1 cellular context compared by ENCODE assay signal in genomic region chr18:13446024-13446423, GRCh38.
TF ChIP-seq lines count a peak whose summit lies in the region.

No MANE protein-coding gene starts in this region.

TF ChIP-seq in HepG2, 621 proteins besides CTCF, POLR2A, EP300 and RAD21 (continued from another document and continues in another):
- TF ChIP-seq RFX3 (CRISPR knock-in tag; IDR thresholded peaks at IDR 0.05), result no peak
- TF ChIP-seq ZBTB49 (CRISPR knock-in tag; IDR thresholded peaks at IDR 0.05; ENCODE audit: borderline replicate concordance), result no peak
- no peak for TF ChIP-seq KAT2B (IDR thresholded peaks at IDR 0.05; ENCODE audit: borderline replicate concordance, low read depth, low read length)
- no peak for TF ChIP-seq SOX6 (IDR thresholded peaks at IDR 0.05)
- TF ChIP-seq SOX6 (CRISPR knock-in tag; IDR thresholded peaks at IDR 0.05), result peak; percentile 32; the same call in 1 of the 2 replicates
- TF ChIP-seq ZMYM4 (CRISPR knock-in tag; IDR thresholded peaks at IDR 0.05), result no peak
- TF ChIP-seq ZNF160 (CRISPR knock-in tag; IDR thresholded peaks at IDR 0.05), result no peak
- no peak for TF ChIP-seq ATF2 (CRISPR knock-in tag; IDR thresholded peaks at IDR 0.05)
- TF ChIP-seq TRIM22 (IDR thresholded peaks at IDR 0.05), result no peak
- no peak for TF ChIP-seq TERF1 (CRISPR knock-in tag; IDR thresholded peaks at IDR 0.05)
- 0 out of 2 replicates have a peak, but pooled peaks have one; percentile 29 for TF ChIP-seq ISL2 (CRISPR knock-in tag; IDR thresholded peaks at IDR 0.05)
- no peak for TF ChIP-seq ZNF30 (CRISPR knock-in tag; IDR thresholded peaks at IDR 0.05)
- no peak for TF ChIP-seq ZSCAN22 (CRISPR knock-in tag; IDR thresholded peaks at IDR 0.05)
- no peak for TF ChIP-seq ZNF335 (CRISPR knock-in tag; IDR thresholded peaks at IDR 0.05)
- TF ChIP-seq ZNF383 (CRISPR knock-in tag; IDR thresholded peaks at IDR 0.05; ENCODE audit: borderline replicate concordance), result no peak
- TF ChIP-seq RXRB (CRISPR knock-in tag; IDR thresholded peaks at IDR 0.05; ENCODE audit: borderline replicate concordance), result peak; percentile 20; the same call in 1 of the 2 replicates
- TF ChIP-seq, protein P1, sequence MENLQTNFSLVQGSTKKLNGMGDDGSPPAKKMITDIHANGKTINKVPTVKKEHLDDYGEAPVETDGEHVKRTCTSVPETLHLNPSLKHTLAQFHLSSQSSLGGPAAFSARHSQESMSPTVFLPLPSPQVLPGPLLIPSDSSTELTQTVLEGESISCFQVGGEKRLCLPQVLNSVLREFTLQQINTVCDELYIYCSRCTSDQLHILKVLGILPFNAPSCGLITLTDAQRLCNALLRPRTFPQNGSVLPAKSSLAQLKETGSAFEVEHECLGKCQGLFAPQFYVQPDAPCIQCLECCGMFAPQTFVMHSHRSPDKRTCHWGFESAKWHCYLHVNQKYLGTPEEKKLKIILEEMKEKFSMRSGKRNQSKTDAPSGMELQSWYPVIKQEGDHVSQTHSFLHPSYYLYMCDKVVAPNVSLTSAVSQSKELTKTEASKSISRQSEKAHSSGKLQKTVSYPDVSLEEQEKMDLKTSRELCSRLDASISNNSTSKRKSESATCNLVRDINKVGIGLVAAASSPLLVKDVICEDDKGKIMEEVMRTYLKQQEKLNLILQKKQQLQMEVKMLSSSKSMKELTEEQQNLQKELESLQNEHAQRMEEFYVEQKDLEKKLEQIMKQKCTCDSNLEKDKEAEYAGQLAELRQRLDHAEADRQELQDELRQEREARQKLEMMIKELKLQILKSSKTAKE (CRISPR knock-in tag; IDR thresholded peaks at IDR 0.05; ENCODE audit: borderline replicate concordance), result no peak
- no peak for TF ChIP-seq YY1 (IDR thresholded peaks at IDR 0.05; ENCODE audit: insufficient read depth, insufficient replicate concordance, low read depth, low read length)
- no peak for TF ChIP-seq HMGXB3 (CRISPR knock-in tag; IDR thresholded peaks at IDR 0.05; ENCODE audit: borderline replicate concordance)
- no peak for TF ChIP-seq REXO4 (CRISPR knock-in tag; IDR thresholded peaks at IDR 0.05; ENCODE audit: borderline replicate concordance)
- no peak for TF ChIP-seq NFYB (CRISPR knock-in tag; IDR thresholded peaks at IDR 0.05)
- no peak for TF ChIP-seq RORA (CRISPR knock-in tag; IDR thresholded peaks at IDR 0.05)
- TF ChIP-seq ZNF678 (CRISPR knock-in tag; IDR thresholded peaks at IDR 0.05), result no peak
- no peak for TF ChIP-seq MIER2 (CRISPR knock-in tag; IDR thresholded peaks at IDR 0.05)
- TF ChIP-seq, protein P2, sequence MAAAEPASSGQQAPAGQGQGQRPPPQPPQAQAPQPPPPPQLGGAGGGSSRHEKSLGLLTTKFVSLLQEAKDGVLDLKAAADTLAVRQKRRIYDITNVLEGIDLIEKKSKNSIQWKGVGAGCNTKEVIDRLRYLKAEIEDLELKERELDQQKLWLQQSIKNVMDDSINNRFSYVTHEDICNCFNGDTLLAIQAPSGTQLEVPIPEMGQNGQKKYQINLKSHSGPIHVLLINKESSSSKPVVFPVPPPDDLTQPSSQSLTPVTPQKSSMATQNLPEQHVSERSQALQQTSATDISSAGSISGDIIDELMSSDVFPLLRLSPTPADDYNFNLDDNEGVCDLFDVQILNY (CRISPR knock-in tag; conservative IDR thresholded peaks at IDR 0.05), result no peak
- TF ChIP-seq, protein P3, sequence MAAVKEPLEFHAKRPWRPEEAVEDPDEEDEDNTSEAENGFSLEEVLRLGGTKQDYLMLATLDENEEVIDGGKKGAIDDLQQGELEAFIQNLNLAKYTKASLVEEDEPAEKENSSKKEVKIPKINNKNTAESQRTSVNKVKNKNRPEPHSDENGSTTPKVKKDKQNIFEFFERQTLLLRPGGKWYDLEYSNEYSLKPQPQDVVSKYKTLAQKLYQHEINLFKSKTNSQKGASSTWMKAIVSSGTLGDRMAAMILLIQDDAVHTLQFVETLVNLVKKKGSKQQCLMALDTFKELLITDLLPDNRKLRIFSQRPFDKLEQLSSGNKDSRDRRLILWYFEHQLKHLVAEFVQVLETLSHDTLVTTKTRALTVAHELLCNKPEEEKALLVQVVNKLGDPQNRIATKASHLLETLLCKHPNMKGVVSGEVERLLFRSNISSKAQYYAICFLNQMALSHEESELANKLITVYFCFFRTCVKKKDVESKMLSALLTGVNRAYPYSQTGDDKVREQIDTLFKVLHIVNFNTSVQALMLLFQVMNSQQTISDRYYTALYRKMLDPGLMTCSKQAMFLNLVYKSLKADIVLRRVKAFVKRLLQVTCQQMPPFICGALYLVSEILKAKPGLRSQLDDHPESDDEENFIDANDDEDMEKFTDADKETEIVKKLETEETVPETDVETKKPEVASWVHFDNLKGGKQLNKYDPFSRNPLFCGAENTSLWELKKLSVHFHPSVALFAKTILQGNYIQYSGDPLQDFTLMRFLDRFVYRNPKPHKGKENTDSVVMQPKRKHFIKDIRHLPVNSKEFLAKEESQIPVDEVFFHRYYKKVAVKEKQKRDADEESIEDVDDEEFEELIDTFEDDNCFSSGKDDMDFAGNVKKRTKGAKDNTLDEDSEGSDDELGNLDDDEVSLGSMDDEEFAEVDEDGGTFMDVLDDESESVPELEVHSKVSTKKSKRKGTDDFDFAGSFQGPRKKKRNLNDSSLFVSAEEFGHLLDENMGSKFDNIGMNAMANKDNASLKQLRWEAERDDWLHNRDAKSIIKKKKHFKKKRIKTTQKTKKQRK (IDR thresholded peaks at IDR 0.05; ENCODE audit: low read length), result no peak
- TF ChIP-seq GATAD1 (CRISPR knock-in tag; IDR thresholded peaks at IDR 0.05), result no peak
- TF ChIP-seq HIVEP1 (CRISPR knock-in tag; IDR thresholded peaks at IDR 0.05), result no peak
- peak; percentile 96 for TF ChIP-seq ZNF768 (CRISPR knock-in tag; IDR thresholded peaks at IDR 0.05)
- TF ChIP-seq ZFP90 (CRISPR knock-in tag; IDR thresholded peaks at IDR 0.05; ENCODE audit: borderline replicate concordance), result no peak
- no peak for TF ChIP-seq ATF1 (CRISPR knock-in tag; IDR thresholded peaks at IDR 0.05)
- peak; percentile 48; the same call in 1 of the 2 replicates for TF ChIP-seq ZMYM3 (CRISPR knock-in tag; IDR thresholded peaks at IDR 0.05)
- peak; percentile 12; the same call in 1 of the 2 replicates for TF ChIP-seq NCOA2 (CRISPR knock-in tag; IDR thresholded peaks at IDR 0.05)
- TF ChIP-seq ZNF883 (CRISPR knock-in tag; IDR thresholded peaks at IDR 0.05; ENCODE audit: not compliant biosample characterization), result no peak
- no peak for TF ChIP-seq ZBTB46 (CRISPR knock-in tag; IDR thresholded peaks at IDR 0.05; ENCODE audit: borderline replicate concordance)
- no peak for TF ChIP-seq ZSCAN31 (CRISPR knock-in tag; IDR thresholded peaks at IDR 0.05; ENCODE audit: low read depth)
- no peak for TF ChIP-seq SIN3A (IDR thresholded peaks at IDR 0.05; ENCODE audit: borderline replicate concordance, low read depth, low read length)
- TF ChIP-seq ZNF563 (CRISPR knock-in tag; IDR thresholded peaks at IDR 0.05), result no peak
- TF ChIP-seq ETS1 (CRISPR knock-in tag; IDR thresholded peaks at IDR 0.05), result no peak
